ENCODE assay signal across 8 cellular contexts in genomic region chrX:74550295-74550802, GRCh38.
DNase-seq lines count a peak whose midpoint lies in the region; TF ChIP-seq lines count a peak whose summit lies in the region.

No MANE protein-coding gene starts in this region.

- in situ Hi-C loops in HAP-1 (cut with MboI; ENCODE audit: low sequenced_read_pairs) = no loop called here

- peaks cover 16% of the 10 kb centered on the region for H3K4me1 ChIP-seq in HAP-1

- no peaks in the 10 kb centered on the region for H3K9me3 ChIP-seq in HAP-1

- DNase-seq in ELF-1 (ENCODE audit: low read depth, low spot score) = peak; percentile 98
- DNase-seq in HAP-1 (ENCODE audit: low spot score in 2 of 2) = peak; percentile 71 to 94
- DNase-seq in M059J (ENCODE audit: low read depth) = peak; percentile 79
- DNase-seq in RPMI8226 = peak; percentile 80
- DNase-seq in activated T-helper 1 cell treated with anti-CD3 and anti-CD28 coated beads, Interleukin-2, amount 50 U/mL, for 16 hours (ENCODE audit: low read depth in 1 of 2, low spot score in 1 of 2) = peak; percentile 70 to 79
- peak; percentile 72 for DNase-seq in fibroblast of the aortic adventitia (ENCODE audit: low read depth)
- DNase-seq in occipital lobe (lab: John Stamatoyannopoulos, UW) = peak; percentile 50
- DNase-seq in superior temporal gyrus (ENCODE audit: extremely low spot score) = peak; percentile 84

- H3K4me3 ChIP-seq in HAP-1 = no peak overlapping the region
- peak overlapping the region; percentile 7 for H3K4me3 ChIP-seq in fibroblast of the aortic adventitia (ENCODE audit: low read depth, low read length)

- no peaks in the 10 kb centered on the region for H3K36me3 ChIP-seq in HAP-1 (replicated peaks)

- peak; percentile 91 for TF ChIP-seq CTCF in fibroblast of the aortic adventitia (IDR thresholded peaks at IDR 0.05; ENCODE audit: insufficient read depth, low read length)

- H3K27me3 ChIP-seq in HAP-1 (ENCODE audit: low read depth) = no peaks in the 10 kb centered on the region
